ENCODE assay signal across 9 cellular contexts in genomic region chr5:94830520-94830919, GRCh38.
DNase-seq lines count a peak whose midpoint lies in the region; ATAC-seq, FAIRE-seq and TF ChIP-seq lines count a peak whose summit lies in the region.
"Had no signal": no experiment of that assay in that cellular context is flagged by ENCODE, and none has a peak within 500 bp of the region (broad histone marks: within the 10 kb centered on the region; RNA-seq: fewer than 3 reads in every experiment).

No MANE protein-coding gene starts in this region.

- intact Hi-C loops in PC-9 (cut with micrococcal nuclease; ENCODE audit: unreplicated experiment) = no loop called here

- H2AFZ ChIP-seq in PC-9 (no peak overlapping the region), hepatocyte (no peak overlapping the region)

- CTCF ChIA-PET in PC-9 (lab: Charles Lee) = no interaction called here

- H3K27me3 ChIP-seq in PC-9 (ENCODE audit: insufficient read depth, low read depth) (no peaks in the 10 kb centered on the region), hepatocyte (no peaks in the 10 kb centered on the region)

- no peak for FAIRE-seq in D721Med (lab: Jason Lieb, UNC)

- H3K79me2 ChIP-seq in PC-9 (ENCODE audit: low read depth) = no peaks in the 10 kb centered on the region
- H3K79me2 ChIP-seq in hepatocyte = no peaks in the 10 kb centered on the region

- no peak overlapping the region for H3K4me3 ChIP-seq in PC-9
- no peak overlapping the region for H3K4me3 ChIP-seq in hepatocyte

- 30% methylated on average over 2 of the region's 2 CpGs for WGBS in hepatocyte (ENCODE audit: low lambda C conversion rate, missing lambda C conversion rate)

- POLR2A ChIA-PET in PC-9 (lab: Charles Lee; ENCODE audit: unreplicated experiment) = no interaction called here

- peak; percentile 37 for TF ChIP-seq CTCF in D721Med (IDR thresholded peaks at IDR 0.05; ENCODE audit: insufficient read depth, missing control alignments)
- peak; percentile 58 for TF ChIP-seq CTCF in PC-9 (conservative IDR thresholded peaks at IDR 0.05)
- peak; percentile 19 for TF ChIP-seq CTCF in hepatocyte (IDR thresholded peaks at IDR 0.05; ENCODE audit: poor library complexity)

- H3K9me3 ChIP-seq in PC-9 (ENCODE audit: insufficient read depth, low read depth) (no peaks in the 10 kb centered on the region), hepatocyte (ENCODE audit: low read depth) (no peaks in the 10 kb centered on the region)

- H3K36me3 ChIP-seq in PC-9 (ENCODE audit: low read depth) = no peaks in the 10 kb centered on the region
- H3K36me3 ChIP-seq in hepatocyte (replicated peaks; ENCODE audit: insufficient read depth, low read depth) = no peaks in the 10 kb centered on the region

- no peak for DNase-seq in D721Med (ENCODE audit: insufficient read length, low spot score)
- DNase-seq in PC-9 = no peak
- no peak for DNase-seq in hepatocyte (ENCODE audit: low spot score)
- DNase-seq in superior temporal gyrus (ENCODE audit: extremely low spot score) = no peak
- DNase-seq in COLO668 (lab: John Stamatoyannopoulos, UW; ENCODE audit: unreplicated experiment) = no peak
- DNase-seq in substantia nigra (lab: John Stamatoyannopoulos, UW) = no peak
- no peak for DNase-seq in MV-4-11 (lab: John Stamatoyannopoulos, UW)
- DNase-seq: cerebellar nuclear complex had no signal

- ATAC-seq in GM21619 (IDR thresholded peaks at IDR 0.05; ENCODE audit: unreplicated experiment) = peak; percentile 58

- no peak overlapping the region for H3K4me2 ChIP-seq in PC-9
- no peak overlapping the region for H3K4me2 ChIP-seq in hepatocyte

- H4K20me1 ChIP-seq in PC-9 (ENCODE audit: insufficient read depth) (no peaks in the 10 kb centered on the region), hepatocyte (ENCODE audit: insufficient read depth, poor library complexity, severe bottlenecking) (no peaks in the 10 kb centered on the region)

- H3K27ac ChIP-seq in PC-9 (no peak overlapping the region), hepatocyte (no peak overlapping the region), substantia nigra (ENCODE audit: low read depth, low read length, poor library complexity, severe bottlenecking) (no peak overlapping the region)

- H3K9me2 ChIP-seq in PC-9 (ENCODE audit: insufficient read depth) = no peaks in the 10 kb centered on the region
- H3K9me2 ChIP-seq in hepatocyte (replicated peaks; ENCODE audit: insufficient read depth) = no peaks in the 10 kb centered on the region

- H3K4me1 ChIP-seq in PC-9 (replicated peaks; ENCODE audit: insufficient read depth) (no peaks in the 10 kb centered on the region), hepatocyte (ENCODE audit: insufficient read depth) (no peaks in the 10 kb centered on the region)

- BruUV-seq in PC-9 (replicated peaks; lab: Mats Ljungman, UMichigan) = no TSS peak

- no peaks in the 10 kb centered on the region for H3F3A ChIP-seq in PC-9 (ENCODE audit: insufficient read depth, low read depth)
